34 cellular contexts compared by ENCODE assay signal in the genomic region with DNA sequence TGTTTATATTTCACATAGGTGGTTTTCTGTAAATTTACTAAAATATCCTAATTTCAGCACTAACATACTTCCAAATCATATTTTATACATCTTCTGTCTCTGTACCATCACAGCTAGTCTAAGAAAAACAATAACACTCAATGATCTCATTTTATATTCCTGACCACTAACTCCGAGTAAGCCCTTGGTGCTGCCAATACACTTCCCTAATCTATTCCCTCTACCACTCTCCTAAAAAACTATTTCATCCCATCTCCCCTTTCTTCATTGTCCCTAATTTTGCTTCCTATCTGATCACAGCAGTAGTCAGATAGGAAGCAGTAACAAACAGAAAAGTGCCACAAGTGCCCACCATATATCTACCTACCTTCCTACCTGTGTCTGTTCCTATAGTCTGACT.
"Had no signal": no experiment of that assay in that cellular context is flagged by ENCODE, and none has a peak within 500 bp of the region (broad histone marks: within the 10 kb centered on the region; RNA-seq: fewer than 3 reads in every experiment).

No MANE protein-coding gene starts in this region.

- H3K27me3 ChIP-seq: MG63 had no signal

- DNase-seq: Kasumi-1, MM.1S, MV-4-11, NCI-H1048, NCI-H1092, NCI-H1092 treated with DMSO at 0.1 percent for 48 hours, NCI-H1105, NCI-H1105 treated with DMSO at 0.1 percent for 48 hours, NCI-H1417, NCI-H1417 treated with DMSO at 0.1 percent for 48 hours, NCI-H1436, NCI-H1436 treated with DMSO at 0.1 percent for 48 hours, NCI-H146, NCI-H1694, NCI-H1694 treated with DMSO at 0.1 percent for 48 hours, NCI-H187, NCI-H187 treated with DMSO at 0.1 percent for 48 hours, NCI-H1930, NCI-H2029, NCI-H2029 treated with DMSO at 0.1 percent for 48 hours, NCI-H2081, NCI-H2081 treated with DMSO at 0.1 percent for 48 hours, NCI-H2107, NCI-H2171, NCI-H2171 treated with DMSO at 0.1 percent for 48 hours, NCI-H2227 treated with DMSO at 0.1 percent for 48 hours, NCI-H226, NCI-H345, NCI-H446, NCI-H446 treated with DMSO at 0.1 percent for 48 hours, NCI-H510A, NCI-H510A treated with DMSO at 0.1 percent for 48 hours had no signal

- H3K36me3 ChIP-seq: MG63 had no signal

- H3K4me3 ChIP-seq: MG63 had no signal

- H3K27ac ChIP-seq: KMS-11 had no signal

- H3K4me2 ChIP-seq: KMS-11 had no signal

- H3K9ac ChIP-seq: KMS-11 had no signal

- H3K9me3 ChIP-seq: MG63 had no signal
